8 cellular contexts compared by ENCODE assay signal in genomic region chr12:12265571-12266388, GRCh38. TPM values are rescaled to one million over a fixed set of nuclear protein-coding genes. Genes with fewer than 3 reads are reported as not detected.
DNase-seq lines count a peak whose midpoint lies in the region; ATAC-seq and TF ChIP-seq lines count a peak whose summit lies in the region.

No MANE protein-coding gene starts in this region.

- TF ChIP-seq POLR2A in erythroblast (IDR thresholded peaks at IDR 0.05; ENCODE audit: low read length): no peak

- peak overlapping the region; percentile 96 for H3K4me2 ChIP-seq in BLaER1

- H3K4me3 Mint-ChIP-seq in T-cell: peak overlapping the region; percentile 79 to 90 (median 84)
- H3K4me3 Mint-ChIP-seq in naive thymus-derived CD8-positive, alpha-beta T cell: peak overlapping the region; percentile 85 to 95 (median 91)

- H3K4me1 Mint-ChIP-seq in T-cell: peaks cover 24 to 35% (median 24%) of the 10 kb centered on the region in 3 donors
- H3K4me1 Mint-ChIP-seq in naive thymus-derived CD8-positive, alpha-beta T cell: peaks cover 15 to 41% (median 31%) of the 10 kb centered on the region in 4 donors

- ATAC-seq in T-cell (replicated peaks in 1 of 4) (no peak), HG03159 (IDR thresholded peaks at IDR 0.05; ENCODE audit: unreplicated experiment) (no peak), GM18502 (IDR thresholded peaks at IDR 0.05; ENCODE audit: poor library complexity, unreplicated experiment) (no peak)
- ATAC-seq in naive thymus-derived CD8-positive, alpha-beta T cell: no peak

- CTCF ChIA-PET in T-cell (lab: Charles Lee): interaction anchor here (0.6 to 0.7 kb wide), 2 partner anchors 68 to 164 kb away, joined by 3 read pairs; no protein-coding TSS in a partner anchor

- H3K9ac ChIP-seq in BLaER1: peak overlapping the region; percentile 98

- DNase-seq in HAP-1 (ENCODE audit: low spot score in 2 of 2): peak; percentile 38 to 49
- no peak for DNase-seq in T-cell
- DNase-seq in erythroblast (lab: John Stamatoyannopoulos, UW): peak; percentile 57 to 59
- DNase-seq in naive thymus-derived CD8-positive, alpha-beta T cell: peak in 3 of 10 donors; percentile 4 to 14 (median 9)
- DNase-seq in NCI-H524 treated with DMSO at 0.1 percent for 48 hours (lab: John Stamatoyannopoulos, UW): no peak

- in situ Hi-C loops in HAP-1 (cut with MboI; ENCODE audit: low sequenced_read_pairs): no loop called here

- H3K36me3 ChIP-seq in BLaER1: no peaks in the 10 kb centered on the region; the same call in 1 of the 2 replicates
- peaks cover 7% of the 10 kb centered on the region for H3K36me3 ChIP-seq in HAP-1 (replicated peaks)

- H3K27ac Mint-ChIP-seq in T-cell: no peak overlapping the region
- H3K27ac Mint-ChIP-seq in naive thymus-derived CD8-positive, alpha-beta T cell: peak overlapping the region in 9 of 10 donors; percentile 14 to 95 (median 71)

- H3K27me3 ChIP-seq in BLaER1 (no peaks in the 10 kb centered on the region), HAP-1 (ENCODE audit: low read depth) (no peaks in the 10 kb centered on the region)

- peaks cover 9% of the 10 kb centered on the region; the same call in 1 of the 2 replicates for H3K9me3 ChIP-seq in BLaER1
- no peaks in the 10 kb centered on the region for H3K9me3 ChIP-seq in HAP-1

- H4K20me1 ChIP-seq in BLaER1: peaks cover 47% of the 10 kb centered on the region

- H3K4me1 ChIP-seq in BLaER1 (peaks cover 24% of the 10 kb centered on the region), HAP-1 (peaks cover 34% of the 10 kb centered on the region)

- no peaks in the 10 kb centered on the region for H3K9me3 Mint-ChIP-seq in T-cell
- no peaks in the 10 kb centered on the region for H3K9me3 Mint-ChIP-seq in naive thymus-derived CD8-positive, alpha-beta T cell

- H3K27ac ChIP-seq in BLaER1: peak overlapping the region; percentile 99

- peaks cover 0 to 32% of the 10 kb centered on the region in 2 donors for H3K27me3 Mint-ChIP-seq in T-cell
- peaks cover 0 to 31% (median 6%) of the 10 kb centered on the region in 5 donors for H3K27me3 Mint-ChIP-seq in naive thymus-derived CD8-positive, alpha-beta T cell

- POLR2A ChIA-PET in T-cell (lab: Charles Lee): interaction anchor here (0.6 to 0.8 kb wide), 3 partner anchors 43 to 1008 kb away, joined by 3 to 7 read pairs (median 3); no protein-coding TSS in a partner anchor
- POLR2A ChIA-PET in naive thymus-derived CD8-positive, alpha-beta T cell (lab: Charles Lee): interaction anchor here (0.7 to 1.3 kb wide), 4 partner anchors 10 to 92 kb away, joined by 3 to 6 read pairs (median 4); no protein-coding TSS in a partner anchor

- H3K4me3 ChIP-seq in BLaER1 (peak overlapping the region; percentile 86), HAP-1 (peak overlapping the region; percentile 89)

- H3K36me3 Mint-ChIP-seq in T-cell: no peaks in the 10 kb centered on the region
- H3K36me3 Mint-ChIP-seq in naive thymus-derived CD8-positive, alpha-beta T cell: peaks cover 0 to 4% (median 2%) of the 10 kb centered on the region in 3 donors

RNA-seq across cellular contexts. Expression of gene LRP6, which starts 1.1 kb away (rescaled TPM):
- total RNA-seq in T-cell: 1 to 10 TPM; 4.9 to 8.7 (median 6.3) TPM
- 1 to 10 TPM; 7.6 to 7.8 TPM for total RNA-seq in naive thymus-derived CD8-positive, alpha-beta T cell
- 1 to 10 TPM; 1.4 to 2.2 (median 1.9) TPM for polyA plus RNA-seq in naive thymus-derived CD8-positive, alpha-beta T cell

Comparison
In these comparisons a context has a peak if more than half of its experiments do, and no peak if none do; other contexts are left out.
1. DNase-seq: peak in HAP-1 (2 of 2) and erythroblast (2 of 2); none in T-cell (0 of 34) and NCI-H524 treated with DMSO at 0.1 percent for 48 hours (single experiment).
2. H3K27ac Mint-ChIP-seq: peak in naive thymus-derived CD8-positive, alpha-beta T cell (9 of 10); none in T-cell (0 of 2).